Comparison of ENCODE assay signal across 5 cellular contexts in the genomic region with DNA sequence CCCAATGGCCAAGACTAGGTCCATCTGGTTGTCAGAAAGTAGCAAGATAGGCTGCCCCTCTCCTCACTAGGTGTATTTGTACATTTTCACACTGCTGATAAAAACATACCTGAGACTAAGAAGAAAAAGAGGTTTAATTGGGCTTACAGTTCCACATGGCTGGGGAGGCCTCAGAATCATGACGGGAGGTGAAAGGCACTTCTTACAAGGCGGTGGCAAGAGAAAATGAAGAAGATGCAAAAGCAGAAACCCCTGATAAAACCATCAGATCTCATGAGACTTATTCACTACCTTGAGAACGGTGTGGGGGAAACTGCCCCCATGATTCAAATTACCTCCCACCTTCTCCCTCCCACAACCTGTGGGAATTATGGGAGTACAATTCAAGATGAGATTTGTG. TPM values are rescaled to one million over a fixed set of nuclear protein-coding genes. Genes with fewer than 3 reads are reported as not detected.
"Had no signal": no experiment of that assay in that cellular context is flagged by ENCODE, and none has a peak within 500 bp of the region (broad histone marks: within the 10 kb centered on the region; RNA-seq: fewer than 3 reads in every experiment).

No MANE protein-coding gene starts in this region.

RNA-seq across cellular contexts. Expression of gene SMIM1, which starts 28.2 kb away (rescaled TPM):
- total RNA-seq: activated CD8-positive, alpha-beta T cell treated with anti-CD3 and anti-CD28 coated beads, Interleukin-2, amount 10 ng/mL, durations not matched to agents 7 days and 5 days had no signal

RNA-seq across cellular contexts. Expression of gene CCDC27, which starts 48.5 kb away (rescaled TPM):
- total RNA-seq: activated CD8-positive, alpha-beta T cell treated with anti-CD3 and anti-CD28 coated beads, Interleukin-2, amount 10 ng/mL, durations not matched to agents 7 days and 5 days; activated naive CD8-positive, alpha-beta T cell treated with anti-CD3 and anti-CD28 coated beads for 36 hours; adrenal gland; Right ventricle myocardium inferior; T-cell had no signal
- polyA plus RNA-seq: adrenal gland had no signal
